In the genomic region with DNA sequence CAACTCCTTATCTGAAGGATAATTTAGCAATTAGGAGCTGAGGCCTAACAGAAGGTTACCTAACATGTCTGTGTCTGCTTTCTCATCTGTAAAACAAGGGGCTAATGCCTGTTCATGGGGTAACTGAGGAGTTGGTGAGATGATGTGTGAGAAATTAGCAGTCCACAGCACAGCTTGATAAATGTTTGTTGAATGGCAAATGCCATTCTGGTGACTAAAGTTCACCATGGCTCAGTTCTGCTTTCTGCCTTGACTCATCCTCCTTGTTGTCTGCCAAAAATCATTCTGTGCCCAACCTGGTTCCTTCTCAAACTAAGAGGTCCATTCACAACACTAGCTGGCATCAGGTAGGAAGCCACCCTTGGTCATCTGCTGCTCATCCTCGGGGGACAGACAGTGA, we compare ENCODE assay signal across 13 cellular contexts.
A peak's percentile ranks its signal among the peaks of the same experiment; 100 is the strongest.
DNase-seq lines count a peak whose midpoint lies in the region; ATAC-seq and TF ChIP-seq lines count a peak whose summit lies in the region.
"Had no signal": no experiment of that assay in that cellular context is flagged by ENCODE, and none has a peak within 500 bp of the region (broad histone marks: within the 10 kb centered on the region; RNA-seq: fewer than 3 reads in every experiment).

No MANE protein-coding gene starts in this region.

- no peak overlapping the region for H3K4me3 ChIP-seq in mucosa of descending colon
- H3K4me3 ChIP-seq: BLaER1, body of pancreas had no signal

- peaks cover 16% of the 10 kb centered on the region for H3K4me1 Mint-ChIP-seq in chondrocyte (ENCODE audit: low read depth)
- H3K4me1 Mint-ChIP-seq: T-helper 17 cell had no signal

- DNase-seq in CD1c-positive myeloid dendritic cell (ENCODE audit: extremely low spot score) (peak; percentile 61), MV-4-11 (lab: John Stamatoyannopoulos, UW) (peak; percentile 61), chondrocyte (ENCODE audit: low spot score) (no peak), mucosa of descending colon (no peak), mesenteric fat pad (ENCODE audit: low spot score) (no peak), DMS53 treated with DMSO at 0.1 percent for 48 hours (lab: John Stamatoyannopoulos, UW; ENCODE audit: unreplicated experiment) (no peak)
- DNase-seq: body of pancreas, NCI-H1105, T-helper 17 cell had no signal

- H3K4me3 Mint-ChIP-seq in chondrocyte (ENCODE audit: unreplicated experiment) = no peak overlapping the region
- H3K4me3 Mint-ChIP-seq: stimulated activated naive CD8-positive, alpha-beta T cell treated with anti-CD3 and anti-CD28 coated beads, Interleukin-15, Interleukin-2, amounts not matched to agents 100 ng/mL and 50 ng/mL, for 24 hours; T-helper 17 cell had no signal

- ATAC-seq in mucosa of descending colon (peak; percentile 15), HG03342 (IDR thresholded peaks at IDR 0.05; ENCODE audit: unreplicated experiment) (no peak), HG02981 (IDR thresholded peaks at IDR 0.05; ENCODE audit: unreplicated experiment) (no peak)
- ATAC-seq: body of pancreas, T-helper 17 cell had no signal

- H3K36me3 ChIP-seq in mucosa of descending colon (ENCODE audit: low read depth) = no peaks in the 10 kb centered on the region
- H3K36me3 ChIP-seq: BLaER1 had no signal

- no peaks in the 10 kb centered on the region for H3K27me3 Mint-ChIP-seq in chondrocyte (ENCODE audit: low read depth)
- H3K27me3 Mint-ChIP-seq: T-helper 17 cell had no signal

- H3K4me1 ChIP-seq in mucosa of descending colon (ENCODE audit: low read depth) = no peaks in the 10 kb centered on the region
- H3K4me1 ChIP-seq: BLaER1, body of pancreas had no signal

- H3K9me3 ChIP-seq in mucosa of descending colon = peaks cover 15% of the 10 kb centered on the region
- H3K9me3 ChIP-seq: body of pancreas had no signal

- intact Hi-C loops in mucosa of descending colon (cut with DNase I, micrococcal nuclease) = no loop called here

- H3K9me3 Mint-ChIP-seq in chondrocyte (ENCODE audit: low read depth) = peaks cover 15% of the 10 kb centered on the region

- TF ChIP-seq CTCF in chondrocyte (IDR thresholded peaks at IDR 0.05) (no peak), mucosa of descending colon (IDR thresholded peaks at IDR 0.05) (no peak)

- H3K36me3 Mint-ChIP-seq in chondrocyte (ENCODE audit: low read depth) = peaks cover 2% of the 10 kb centered on the region

- H3K27ac Mint-ChIP-seq in chondrocyte (ENCODE audit: unreplicated experiment) = peak overlapping the region; percentile 3
- H3K27ac Mint-ChIP-seq: stimulated activated naive CD8-positive, alpha-beta T cell treated with anti-CD3 and anti-CD28 coated beads, Interleukin-15, Interleukin-2, amounts not matched to agents 100 ng/mL and 50 ng/mL, for 24 hours; T-helper 17 cell had no signal

Comparison
In these comparisons a context has a peak if more than half of its experiments do, and no peak if none do; other contexts are left out.
1. DNase-seq: peak in CD1c-positive myeloid dendritic cell (single experiment) and MV-4-11 (single experiment); none in chondrocyte (single experiment), mucosa of descending colon (0 of 3), mesenteric fat pad (single experiment) and DMS53 treated with DMSO at 0.1 percent for 48 hours (single experiment).